17 cellular contexts compared by ENCODE assay signal in genomic region chr1:6006882-6007281, GRCh38. TPM values are rescaled to one million over a fixed set of nuclear protein-coding genes. Genes with fewer than 3 reads are reported as not detected.
DNase-seq lines count a peak whose midpoint lies in the region; ATAC-seq and TF ChIP-seq lines count a peak whose summit lies in the region.
"Had no signal": no experiment of that assay in that cellular context is flagged by ENCODE, and none has a peak within 500 bp of the region (broad histone marks: within the 10 kb centered on the region; RNA-seq: fewer than 3 reads in every experiment).

No MANE protein-coding gene starts in this region.

- no peaks in the 10 kb centered on the region for H3K36me3 Mint-ChIP-seq in activated naive CD8-positive, alpha-beta T cell treated with anti-CD3 and anti-CD28 coated beads, Interleukin-2, amount 50 U/mL, for 24 hours (ENCODE audit: low read depth)

- peak; percentile 29 for DNase-seq in NCI-H2227 (lab: John Stamatoyannopoulos, UW; ENCODE audit: unreplicated experiment)
- no peak for DNase-seq in NCI-H2227 treated with DMSO at 0.1 percent for 48 hours (lab: John Stamatoyannopoulos, UW)
- DNase-seq in activated naive CD8-positive, alpha-beta T cell treated with anti-CD3 and anti-CD28 coated beads, Interleukin-2, amount 50 U/mL, for 24 hours = no peak
- DNase-seq in right atrium auricular region (ENCODE audit: low spot score) = no peak
- DNase-seq in spleen = peak; percentile 70
- no peak for DNase-seq in cortex of kidney (lab: John Stamatoyannopoulos, UW)
- DNase-seq in stomach = no peak
- no peak for DNase-seq in NCI-H2196 (lab: John Stamatoyannopoulos, UW; ENCODE audit: unreplicated experiment)
- DNase-seq: activated CD4-positive, alpha-beta T cell treated with anti-CD3 and anti-CD28 coated beads for 48 hours; NCI-H82; SK-N-SH; stimulated activated CD4-positive, alpha-beta T cell treated with anti-CD3 and anti-CD28 coated beads, Interleukin-4, amount 100 ng/mL, for 1 hour had no signal

- no peaks in the 10 kb centered on the region for H3K27me3 Mint-ChIP-seq in activated naive CD8-positive, alpha-beta T cell treated with anti-CD3 and anti-CD28 coated beads, Interleukin-2, amount 50 U/mL, for 24 hours
- H3K27me3 Mint-ChIP-seq: activated naive CD4-positive, alpha-beta T cell treated with anti-CD3 and anti-CD28 coated beads, Interleukin-2, amount 50 U/mL, for 24 hours had no signal

- intact Hi-C loops in spleen (cut with DNase I; ENCODE audit: low total_unique reads) (no loop called here), stomach (cut with DNase I; ENCODE audit: low total_unique reads) (no loop called here)

- H3K4me1 Mint-ChIP-seq in activated naive CD8-positive, alpha-beta T cell treated with anti-CD3 and anti-CD28 coated beads, Interleukin-2, amount 50 U/mL, for 24 hours = peaks cover 30% of the 10 kb centered on the region

- H3K4me3 Mint-ChIP-seq in activated naive CD8-positive, alpha-beta T cell treated with anti-CD3 and anti-CD28 coated beads, Interleukin-2, amount 50 U/mL, for 24 hours = no peak overlapping the region
- H3K4me3 Mint-ChIP-seq: activated naive CD4-positive, alpha-beta T cell treated with anti-CD3 and anti-CD28 coated beads, Interleukin-2, amount 50 U/mL, for 24 hours had no signal

- WGBS in spleen, 5 donors = 72 to 90% (median 86%) methylated on average over 8 to 12 of the region's 12 CpGs
- WGBS in stomach, 5 donors = 56 to 64% (median 61%) methylated on average over 10 to 12 of the region's 12 CpGs

- no peaks in the 10 kb centered on the region for H3K27me3 ChIP-seq in right atrium auricular region
- H3K27me3 ChIP-seq in spleen (replicated peaks in 1 of 7) = no peaks in the 10 kb centered on the region
- H3K27me3 ChIP-seq in stomach = peaks cover 0 to 29% (median 0%) of the 10 kb centered on the region in 3 donors
- H3K27me3 ChIP-seq: ovary had no signal

- ATAC-seq in activated naive CD8-positive, alpha-beta T cell treated with anti-CD3 and anti-CD28 coated beads, Interleukin-2, amount 50 U/mL, for 24 hours = peak; percentile 8
- ATAC-seq: esophagus mucosa, GM12878 had no signal

- H3K4me1 ChIP-seq in right atrium auricular region (peaks cover 0 to 16% of the 10 kb centered on the region in 2 donors), spleen (peaks cover 0 to 57% (median 16%) of the 10 kb centered on the region in 6 donors), stomach (no peaks in the 10 kb centered on the region)

- H3K9me3 ChIP-seq in right atrium auricular region = no peaks in the 10 kb centered on the region
- no peaks in the 10 kb centered on the region for H3K9me3 ChIP-seq in spleen
- no peaks in the 10 kb centered on the region for H3K9me3 ChIP-seq in stomach
- H3K9me3 ChIP-seq: ovary, SK-N-SH had no signal

- H3K36me3 ChIP-seq in right atrium auricular region (no peaks in the 10 kb centered on the region), spleen (peaks cover 0 to 47% (median 3%) of the 10 kb centered on the region in 6 donors), stomach (no peaks in the 10 kb centered on the region)
- H3K36me3 ChIP-seq: ovary had no signal

- H3K9me3 Mint-ChIP-seq in activated naive CD8-positive, alpha-beta T cell treated with anti-CD3 and anti-CD28 coated beads, Interleukin-2, amount 50 U/mL, for 24 hours = no peaks in the 10 kb centered on the region
- H3K9me3 Mint-ChIP-seq: activated naive CD4-positive, alpha-beta T cell treated with anti-CD3 and anti-CD28 coated beads, Interleukin-2, amount 50 U/mL, for 24 hours had no signal

- no peak for TF ChIP-seq EP300 in stomach (IDR thresholded peaks at IDR 0.05)

- no peak for TF ChIP-seq CTCF in right atrium auricular region (IDR thresholded peaks at IDR 0.05)
- no peak for TF ChIP-seq CTCF in spleen (IDR thresholded peaks at IDR 0.05 in 8 of 11, conservative IDR thresholded peaks at IDR 0.05 in 3 of 11)
- TF ChIP-seq CTCF in stomach (IDR thresholded peaks at IDR 0.05) = no peak

- H3K27ac ChIP-seq in right atrium auricular region = peak overlapping the region; percentile 44 to 71
- H3K27ac ChIP-seq in spleen = no peak overlapping the region
- no peak overlapping the region for H3K27ac ChIP-seq in stomach
- H3K27ac ChIP-seq: 22Rv1, ovary had no signal

- H3K4me3 ChIP-seq in right atrium auricular region = no peak overlapping the region
- no peak overlapping the region for H3K4me3 ChIP-seq in spleen
- no peak overlapping the region for H3K4me3 ChIP-seq in stomach
- H3K4me3 ChIP-seq: GM12878, ovary had no signal

- TF ChIP-seq POLR2A in spleen (IDR thresholded peaks at IDR 0.05) = no peak
- TF ChIP-seq POLR2A in stomach (IDR thresholded peaks at IDR 0.05) = no peak

- H3K27ac Mint-ChIP-seq in activated naive CD8-positive, alpha-beta T cell treated with anti-CD3 and anti-CD28 coated beads, Interleukin-2, amount 50 U/mL, for 24 hours = no peak overlapping the region
- H3K27ac Mint-ChIP-seq: activated naive CD4-positive, alpha-beta T cell treated with anti-CD3 and anti-CD28 coated beads, Interleukin-2, amount 50 U/mL, for 24 hours had no signal

RNA-seq across cellular contexts. Expression of gene NPHP4, which starts 14.7 kb away (rescaled TPM):
- total RNA-seq in right atrium auricular region (1 to 10 TPM; 3.0 to 4.3 TPM), spleen (10 to 100 TPM in 5 of 7 donors, 1 to 10 TPM in 2; 8.4 to 17.5 (median 10.9) TPM), stomach (10 to 100 TPM in 3 of 5 donors, 1 to 10 TPM in 2; 5.3 to 29.7 (median 14.6) TPM)
- polyA plus RNA-seq in spleen (1 to 10 TPM; 1.2 to 3.4 (median 2.6) TPM), stomach (1 to 10 TPM; 1.9 to 2.4 (median 2.0) TPM)

RNA-seq across cellular contexts. Expression of gene KCNAB2, which starts 38.8 kb away (rescaled TPM):
- total RNA-seq in right atrium auricular region (10 to 100 TPM in 1 of 2 donors, 1 to 10 TPM in 1; 9.3 to 14.3 TPM), spleen (100 to 1,000 TPM in 4 of 7 donors, 10 to 100 TPM in 3; 80.3 to 135 (median 109) TPM), stomach (10 to 100 TPM in 1 of 5 donors, 1 to 10 TPM in 3, under 1 TPM in 1; 0.29 to 39.1 (median 4.2) TPM)
- polyA plus RNA-seq in spleen (10 to 100 TPM; 23.2 to 51.5 (median 23.9) TPM), stomach (1 to 10 TPM; 2.3 to 5.5 (median 2.4) TPM)

Comparison
In these comparisons a context has a peak if more than half of its experiments do, and no peak if none do; other contexts are left out.
1. DNase-seq: peak in NCI-H2227 (single experiment) and spleen (single experiment); none in NCI-H2227 treated with DMSO at 0.1 percent for 48 hours (single experiment), activated naive CD8-positive, alpha-beta T cell treated with anti-CD3 and anti-CD28 coated beads, Interleukin-2, amount 50 U/mL, for 24 hours (single experiment), right atrium auricular region (single experiment), cortex of kidney (single experiment), stomach (single experiment) and NCI-H2196 (single experiment).
2. H3K27ac ChIP-seq: peak in right atrium auricular region (2 of 2); none in spleen (0 of 8) and stomach (0 of 5).